ENCODE assay signal across 11 cellular contexts in the genomic region with DNA sequence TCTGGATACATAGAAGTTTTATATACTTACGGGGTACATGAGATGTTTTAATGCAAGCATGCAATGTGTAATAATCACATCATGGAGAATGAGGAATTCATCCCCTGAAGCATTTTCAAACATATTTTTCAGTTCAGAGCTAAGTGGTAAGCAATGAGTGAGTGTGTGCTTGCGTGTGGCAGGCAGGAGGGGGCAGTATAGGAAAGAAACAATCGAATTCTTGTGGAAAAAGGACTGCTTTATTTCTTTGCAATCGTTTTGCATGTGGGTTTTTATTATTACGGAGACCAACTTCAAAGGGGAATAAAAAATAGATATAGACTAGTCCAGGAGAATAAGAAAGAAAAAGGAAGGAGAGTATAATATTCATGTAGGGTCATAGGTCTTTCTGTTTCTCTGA.
A peak's percentile ranks its signal among the peaks of the same experiment; 100 is the strongest.
DNase-seq lines count a peak whose midpoint lies in the region; ATAC-seq and TF ChIP-seq lines count a peak whose summit lies in the region.
"Had no signal": no experiment of that assay in that cellular context is flagged by ENCODE, and none has a peak within 500 bp of the region (broad histone marks: within the 10 kb centered on the region; RNA-seq: fewer than 3 reads in every experiment).

No MANE protein-coding gene starts in this region.

- no CpG with 5 or more reads among the region's 5 CpGs for WGBS in mesendoderm (ENCODE audit: extremely low coverage, insufficient coverage, low lambda C conversion rate)
- 28 to 33% (median 29%) methylated on average over 5 of the region's 5 CpGs for WGBS in ovary, 3 donors

- DNase-seq in SK-MEL-5 (ENCODE audit: low read depth, low spot score) (peak; percentile 60), mesendoderm (peak; percentile 29), T-helper 17 cell (no peak), NCI-H187 (lab: John Stamatoyannopoulos, UW) (no peak), ovary (no peak)
- DNase-seq: immature natural killer cell; stimulated activated CD4-positive, alpha-beta T cell treated with anti-CD3 and anti-CD28 coated beads, Interleukin-4, amount 100 ng/mL, for 1 hour had no signal

- no peak overlapping the region for H2BK5ac ChIP-seq in mesendoderm (ENCODE audit: low read length)

- H3K9ac ChIP-seq in mesendoderm (ENCODE audit: low read length) = no peak overlapping the region

- H3K27me3 ChIP-seq in mesendoderm (ENCODE audit: insufficient read depth, low read length, poor library complexity) (no peaks in the 10 kb centered on the region), ovary (no peaks in the 10 kb centered on the region)

- intact Hi-C loops in ovary (cut with DNase I) = no loop called here

- H3K27me3 Mint-ChIP-seq in T-helper 17 cell = no peaks in the 10 kb centered on the region

- H3K27ac Mint-ChIP-seq in T-helper 17 cell = no peak overlapping the region
- H3K27ac Mint-ChIP-seq: immature natural killer cell; T-helper 2 cell treated with Interferon-gamma antibody and Interleukin-4, amounts not matched to agents 5 μg/mL and 100 μg/mL, for 36 hours had no signal

- no peak for TF ChIP-seq EP300 in ovary (IDR thresholded peaks at IDR 0.05)

- no peak overlapping the region for H3K23ac ChIP-seq in mesendoderm (ENCODE audit: low read length)

- no peaks in the 10 kb centered on the region for H3K36me3 ChIP-seq in mesendoderm (ENCODE audit: control insufficient read depth, insufficient read depth, low read length)
- H3K36me3 ChIP-seq in ovary = no peaks in the 10 kb centered on the region

- no peak overlapping the region for H3K4me3 ChIP-seq in mesendoderm (ENCODE audit: low read length)
- H3K4me3 ChIP-seq in ovary = no peak overlapping the region

- H3K79me2 ChIP-seq in mesendoderm (ENCODE audit: control insufficient read depth, insufficient read depth, low read length) = no peaks in the 10 kb centered on the region

- TF ChIP-seq POLR2A in ovary (IDR thresholded peaks at IDR 0.05) = no peak

- H2AK5ac ChIP-seq in mesendoderm (ENCODE audit: low read length) = no peak overlapping the region

- in situ Hi-C loops in SK-MEL-5 (cut with HindIII; ENCODE audit: low pct_unique_long_range_greater_than_20kb, low sequenced_read_pairs) = no loop called here

- no peak overlapping the region for H3K27ac ChIP-seq in mesendoderm (ENCODE audit: low read depth, low read length)
- no peak overlapping the region for H3K27ac ChIP-seq in ovary

- H3K4me2 ChIP-seq in mesendoderm (ENCODE audit: low read length) = no peak overlapping the region

- H3K4me1 ChIP-seq in mesendoderm (ENCODE audit: control insufficient read depth, low read depth, low read length) (no peaks in the 10 kb centered on the region), ovary (ENCODE audit: insufficient read depth) (no peaks in the 10 kb centered on the region)

- no peaks in the 10 kb centered on the region for H3K36me3 Mint-ChIP-seq in T-helper 17 cell (ENCODE audit: low read depth)

- no peak overlapping the region for H4K8ac ChIP-seq in mesendoderm (ENCODE audit: low read depth, low read length)

- no peak overlapping the region for H3K4me3 Mint-ChIP-seq in T-helper 17 cell
- H3K4me3 Mint-ChIP-seq: immature natural killer cell; T-helper 2 cell treated with Interferon-gamma antibody and Interleukin-4, amounts not matched to agents 5 μg/mL and 100 μg/mL, for 36 hours had no signal

- H2BK15ac ChIP-seq in mesendoderm (replicated peaks; ENCODE audit: low read depth) = no peak overlapping the region

- H3K9me3 ChIP-seq in T-helper 17 cell (ENCODE audit: control insufficient read depth, low read length, poor library complexity, severe bottlenecking) (peaks cover 5% of the 10 kb centered on the region), ovary (no peaks in the 10 kb centered on the region)

- H3K18ac ChIP-seq in mesendoderm (ENCODE audit: low read length) = no peak overlapping the region

- no peak overlapping the region for H3K4ac ChIP-seq in mesendoderm (ENCODE audit: low read depth, low read length)

- no peak overlapping the region for H2BK120ac ChIP-seq in mesendoderm (ENCODE audit: low read depth, low read length)

- H3K4me1 Mint-ChIP-seq in T-helper 17 cell = no peaks in the 10 kb centered on the region
- H3K4me1 Mint-ChIP-seq: immature natural killer cell had no signal

- TF ChIP-seq CTCF in GM12872 (IDR thresholded peaks at IDR 0.05; ENCODE audit: insufficient read depth, low read depth, low read length) (peak; percentile 70; the same call in 2 of the 3 replicates), ovary (IDR thresholded peaks at IDR 0.05) (no peak)

- H3K56ac ChIP-seq in mesendoderm (ENCODE audit: low read length) = no peak overlapping the region

- ATAC-seq in HG02610 (IDR thresholded peaks at IDR 0.05; ENCODE audit: unreplicated experiment) = peak; percentile 39
- no peak for ATAC-seq in T-helper 17 cell
- no peak for ATAC-seq in esophagus mucosa

- H4K5ac ChIP-seq in mesendoderm (ENCODE audit: low read length) = no peak overlapping the region

- H3K79me1 ChIP-seq in mesendoderm (ENCODE audit: low read length) = no peaks in the 10 kb centered on the region

Comparison
In these comparisons a context has a peak if more than half of its experiments do, and no peak if none do; other contexts are left out.
1. DNase-seq: peak in SK-MEL-5 (single experiment) and mesendoderm (single experiment); none in T-helper 17 cell (0 of 3), NCI-H187 (0 of 2) and ovary (0 of 5).